ENCODE assay signal across 8 cellular contexts in the genomic region with DNA sequence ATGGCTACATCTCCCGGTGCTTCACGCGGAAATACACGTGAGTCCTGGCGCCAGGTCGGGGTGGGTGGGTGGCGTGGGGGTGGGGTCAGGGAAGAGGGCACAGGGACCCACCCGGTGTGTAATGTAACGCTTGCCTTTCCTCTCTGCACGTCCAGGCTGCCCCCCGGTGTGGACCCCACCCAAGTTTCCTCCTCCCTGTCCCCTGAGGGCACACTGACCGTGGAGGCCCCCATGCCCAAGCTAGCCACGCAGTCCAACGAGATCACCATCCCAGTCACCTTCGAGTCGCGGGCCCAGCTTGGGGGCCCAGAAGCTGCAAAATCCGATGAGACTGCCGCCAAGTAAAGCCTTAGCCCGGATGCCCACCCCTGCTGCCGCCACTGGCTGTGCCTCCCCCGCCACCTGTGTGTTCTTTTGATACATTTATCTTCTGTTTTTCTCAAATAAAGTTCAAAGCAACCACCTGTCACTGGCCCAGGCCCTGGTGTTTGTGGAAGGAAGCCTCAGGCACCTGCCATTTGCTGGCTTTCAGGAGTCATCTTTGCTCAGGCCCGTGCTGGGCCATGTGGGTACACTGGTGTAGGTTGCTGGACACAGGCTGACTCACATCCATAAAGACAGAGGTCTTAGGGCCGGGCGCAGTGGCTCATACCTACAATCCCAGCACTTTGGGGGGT. TPM values are rescaled to one million over a fixed set of nuclear protein-coding genes. Genes with fewer than 3 reads are reported as not detected.
DNase-seq lines count a peak whose midpoint lies in the region; ATAC-seq and TF ChIP-seq lines count a peak whose summit lies in the region.

No MANE protein-coding gene starts in this region.

- ATAC-seq in HG02623 (IDR thresholded peaks at IDR 0.05; ENCODE audit: unreplicated experiment) = no peak
- ATAC-seq in HG03439 (IDR thresholded peaks at IDR 0.05; ENCODE audit: unreplicated experiment) = no peak

- no peaks in the 10 kb centered on the region for H3F3A ChIP-seq in OCI-LY1 (ENCODE audit: insufficient read depth, low read length)

- H3K4me3 Mint-ChIP-seq in nephron = peak overlapping the region; percentile 92 to 97 (median 96)

- H3K9me3 ChIP-seq in OCI-LY1 (ENCODE audit: low read length) (no peaks in the 10 kb centered on the region), ectodermal cell (ENCODE audit: control insufficient read depth, low read length) (no peaks in the 10 kb centered on the region)

- H3K4me2 ChIP-seq in OCI-LY1 (ENCODE audit: low read length) = peak overlapping the region; percentile 74

- peaks cover 32% of the 10 kb centered on the region for H3K4me1 Mint-ChIP-seq in nephron

- peak overlapping the region; percentile 66 for H3K4me3 ChIP-seq in GM06990 (replicated peaks; ENCODE audit: low read depth, low read length)
- peak overlapping the region; percentile 63 for H3K4me3 ChIP-seq in OCI-LY1 (ENCODE audit: low read depth, low read length, poor library complexity, severe bottlenecking)
- peak overlapping the region; percentile 27 for H3K4me3 ChIP-seq in ectodermal cell (ENCODE audit: insufficient read depth, low read depth, low read length)

- H4K20me1 ChIP-seq in OCI-LY1 (ENCODE audit: insufficient read depth, low read length) = no peaks in the 10 kb centered on the region

- no peak overlapping the region for H2AFZ ChIP-seq in OCI-LY1 (ENCODE audit: low read length)

- H3K27me3 ChIP-seq in GM06990 (replicated peaks; ENCODE audit: control insufficient read depth, insufficient read depth, low read length) (no peaks in the 10 kb centered on the region), OCI-LY1 (ENCODE audit: insufficient read depth, low read length) (0 out of 2 replicates have a peak, but pooled peaks cover 5% of the 10 kb centered on the region), ectodermal cell (ENCODE audit: control insufficient read depth, insufficient read depth, low read length, poor library complexity, severe bottlenecking) (peaks cover 23% of the 10 kb centered on the region)

- H3K9ac ChIP-seq in OCI-LY1 (ENCODE audit: low read length) = peak overlapping the region; percentile 60

- 29 to 30% methylated on average over 25 of the region's 25 CpGs for WGBS in ectodermal cell, 2 experiments

- H3K9me2 ChIP-seq in OCI-LY1 (ENCODE audit: low read depth, low read length) = no peaks in the 10 kb centered on the region

- H3K36me3 ChIP-seq in GM06990 (ENCODE audit: control insufficient read depth, insufficient read depth, low read length) (no peaks in the 10 kb centered on the region), OCI-LY1 (ENCODE audit: insufficient read depth, low read length) (no peaks in the 10 kb centered on the region), ectodermal cell (ENCODE audit: control insufficient read depth, insufficient read depth, low read length) (no peaks in the 10 kb centered on the region)

- no peaks in the 10 kb centered on the region for H3K9me3 Mint-ChIP-seq in nephron

- peak overlapping the region; percentile 67 for H3K27ac ChIP-seq in OCI-LY1 (ENCODE audit: low read depth, low read length, poor library complexity, severe bottlenecking)
- H3K27ac ChIP-seq in ectodermal cell (ENCODE audit: insufficient read depth, low read depth, low read length, poor library complexity, severe bottlenecking) = no peak overlapping the region

- peaks cover 46% of the 10 kb centered on the region for H3K4me1 ChIP-seq in OCI-LY1 (ENCODE audit: insufficient read depth, low read length, severe bottlenecking)
- H3K4me1 ChIP-seq in ectodermal cell (ENCODE audit: control insufficient read depth, insufficient read depth, low read length) = peaks cover 18% of the 10 kb centered on the region

- no peaks in the 10 kb centered on the region for H3K27me3 Mint-ChIP-seq in nephron (ENCODE audit: low read depth)

- H3K79me2 ChIP-seq in OCI-LY1 (ENCODE audit: insufficient read depth, low read length) = no peaks in the 10 kb centered on the region

- TF ChIP-seq CTCF in GM06990 (IDR thresholded peaks at IDR 0.05; ENCODE audit: insufficient read depth, low read length, poor library complexity, severe bottlenecking) (no peak), OCI-LY1 (IDR thresholded peaks at IDR 0.05; ENCODE audit: low read length) (no peak), nephron (IDR thresholded peaks at IDR 0.05; ENCODE audit: unreplicated experiment in 3 of 3) (no peak)

- peak overlapping the region; percentile 95 to 99 (median 98) for H3K27ac Mint-ChIP-seq in nephron

- no peak for DNase-seq in GM06990 (ENCODE audit: extremely low read depth, insufficient read length)
- DNase-seq in NCI-H1092 treated with DMSO at 0.1 percent for 48 hours (lab: John Stamatoyannopoulos, UW) = no peak
- no peak for DNase-seq in GM03348 (ENCODE audit: low spot score)

- peaks cover 3% of the 10 kb centered on the region for H3K36me3 Mint-ChIP-seq in nephron (ENCODE audit: low read depth)

RNA-seq across cellular contexts. Expression of a gene that starts 1.5 kb away (rescaled TPM):
- 92.7 TPM for polyA plus RNA-seq in ectodermal cell (2013, experiment 1 of 4)
- polyA plus RNA-seq in ectodermal cell (2013, experiment 2 of 4) = 94.5 TPM
- polyA plus RNA-seq in ectodermal cell (2013, experiment 3 of 4) = 128 TPM
- 139 TPM for polyA plus RNA-seq in ectodermal cell (2013, experiment 4 of 4)

RNA-seq across cellular contexts. Expression of a gene that starts 54.8 kb away (rescaled TPM):
- polyA plus RNA-seq in ectodermal cell (2013, experiment 1 of 4) = 221 TPM
- 220 TPM for polyA plus RNA-seq in ectodermal cell (2013, experiment 2 of 4)
- 138 TPM for polyA plus RNA-seq in ectodermal cell (2013, experiment 3 of 4)
- polyA plus RNA-seq in ectodermal cell (2013, experiment 4 of 4) = 145 TPM
